In the genomic region with DNA sequence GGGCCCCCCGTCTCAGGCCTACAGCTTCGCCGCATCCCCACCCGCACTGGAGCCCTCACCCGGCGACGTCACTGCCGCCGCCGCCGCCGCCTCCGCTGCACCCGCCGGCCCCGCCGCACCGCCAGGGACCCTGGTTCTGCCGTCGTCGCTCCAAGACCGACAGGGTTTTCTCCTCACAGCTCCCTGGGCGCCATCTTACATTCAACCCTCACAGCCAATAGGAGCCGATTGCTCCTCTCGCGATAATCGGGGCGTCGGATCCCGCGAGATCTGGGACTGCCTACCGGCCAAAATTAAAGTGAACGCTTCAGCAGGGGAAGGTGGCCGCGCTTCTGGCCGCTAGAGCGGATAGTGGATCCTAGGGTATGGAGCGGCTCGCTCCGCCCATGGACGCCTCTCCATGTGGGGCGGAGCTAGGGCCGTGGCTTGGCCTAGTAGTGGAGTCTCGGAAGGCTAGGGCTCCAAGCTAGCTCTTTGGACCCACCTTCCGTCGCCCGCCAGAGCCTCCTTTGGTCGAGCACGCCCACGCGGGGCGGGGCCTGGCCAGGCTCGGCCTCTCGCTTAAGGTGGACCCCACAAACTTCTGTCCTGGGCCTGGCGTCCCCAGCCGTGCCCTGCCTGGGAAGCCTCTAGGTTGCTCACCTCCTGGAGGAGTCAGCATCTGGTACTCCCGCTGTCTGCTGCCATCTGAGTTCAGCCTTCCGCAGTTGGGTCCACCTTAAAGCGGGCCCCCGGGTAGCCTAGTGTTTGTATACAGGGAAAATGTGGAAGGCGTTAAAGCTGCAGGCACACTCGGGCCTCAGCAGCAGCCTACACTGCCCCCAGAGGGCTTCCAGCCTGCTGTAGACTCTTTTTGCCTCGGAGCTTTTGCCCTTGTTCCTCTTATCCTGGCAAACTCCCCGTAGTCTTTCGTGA, we compare ENCODE assay signal across 1 cellular context.
TF ChIP-seq lines count a peak whose summit lies in the region.

A gene with protein sequence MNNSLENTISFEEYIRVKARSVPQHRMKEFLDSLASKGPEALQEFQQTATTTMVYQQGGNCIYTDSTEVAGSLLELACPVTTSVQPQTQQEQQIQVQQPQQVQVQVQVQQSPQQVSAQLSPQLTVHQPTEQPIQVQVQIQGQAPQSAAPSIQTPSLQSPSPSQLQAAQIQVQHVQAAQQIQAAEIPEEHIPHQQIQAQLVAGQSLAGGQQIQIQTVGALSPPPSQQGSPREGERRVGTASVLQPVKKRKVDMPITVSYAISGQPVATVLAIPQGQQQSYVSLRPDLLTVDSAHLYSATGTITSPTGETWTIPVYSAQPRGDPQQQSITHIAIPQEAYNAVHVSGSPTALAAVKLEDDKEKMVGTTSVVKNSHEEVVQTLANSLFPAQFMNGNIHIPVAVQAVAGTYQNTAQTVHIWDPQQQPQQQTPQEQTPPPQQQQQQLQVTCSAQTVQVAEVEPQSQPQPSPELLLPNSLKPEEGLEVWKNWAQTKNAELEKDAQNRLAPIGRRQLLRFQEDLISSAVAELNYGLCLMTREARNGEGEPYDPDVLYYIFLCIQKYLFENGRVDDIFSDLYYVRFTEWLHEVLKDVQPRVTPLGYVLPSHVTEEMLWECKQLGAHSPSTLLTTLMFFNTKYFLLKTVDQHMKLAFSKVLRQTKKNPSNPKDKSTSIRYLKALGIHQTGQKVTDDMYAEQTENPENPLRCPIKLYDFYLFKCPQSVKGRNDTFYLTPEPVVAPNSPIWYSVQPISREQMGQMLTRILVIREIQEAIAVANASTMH (minus strand): TSS at position 219 of the 915 bp plus-strand sequence. CDS start 17,054 bp downstream, outside the sequence.

TF ChIP-seq in HepG2, 621 proteins besides CTCF, POLR2A, EP300 and RAD21 (continued from another document and continues in another):
- TF ChIP-seq, protein P1, sequence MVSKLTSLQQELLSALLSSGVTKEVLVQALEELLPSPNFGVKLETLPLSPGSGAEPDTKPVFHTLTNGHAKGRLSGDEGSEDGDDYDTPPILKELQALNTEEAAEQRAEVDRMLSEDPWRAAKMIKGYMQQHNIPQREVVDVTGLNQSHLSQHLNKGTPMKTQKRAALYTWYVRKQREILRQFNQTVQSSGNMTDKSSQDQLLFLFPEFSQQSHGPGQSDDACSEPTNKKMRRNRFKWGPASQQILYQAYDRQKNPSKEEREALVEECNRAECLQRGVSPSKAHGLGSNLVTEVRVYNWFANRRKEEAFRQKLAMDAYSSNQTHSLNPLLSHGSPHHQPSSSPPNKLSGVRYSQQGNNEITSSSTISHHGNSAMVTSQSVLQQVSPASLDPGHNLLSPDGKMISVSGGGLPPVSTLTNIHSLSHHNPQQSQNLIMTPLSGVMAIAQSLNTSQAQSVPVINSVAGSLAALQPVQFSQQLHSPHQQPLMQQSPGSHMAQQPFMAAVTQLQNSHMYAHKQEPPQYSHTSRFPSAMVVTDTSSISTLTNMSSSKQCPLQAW (CRISPR knock-in tag; IDR thresholded peaks at IDR 0.05), result peak; percentile 70
- TF ChIP-seq RAD51 (IDR thresholded peaks at IDR 0.05; ENCODE audit: borderline replicate concordance) (no peak), ZNF598 (CRISPR knock-in tag; IDR thresholded peaks at IDR 0.05; ENCODE audit: borderline replicate concordance) (peak; percentile 71; the same call in 1 of the 2 replicates), NR2F2 (IDR thresholded peaks at IDR 0.05; ENCODE audit: borderline replicate concordance, low read depth) (peak; percentile 43; the same call in 1 of the 2 replicates), RBM39 (IDR thresholded peaks at IDR 0.05; ENCODE audit: low read depth, low read length, poor library complexity, severe bottlenecking) (peak; percentile 54), NR2F1 (CRISPR knock-in tag; IDR thresholded peaks at IDR 0.05) (no peak), FOXM1 (CRISPR knock-in tag; IDR thresholded peaks at IDR 0.05) (no peak), ZNF589 (CRISPR knock-in tag; conservative IDR thresholded peaks at IDR 0.05) (no peak; the same call in 1 of the 2 replicates), ZNF143 (CRISPR knock-in tag; IDR thresholded peaks at IDR 0.05) (no peak), SRY (CRISPR knock-in tag; IDR thresholded peaks at IDR 0.05) (peak; percentile 29; the same call in 1 of the 2 replicates), SP2 (CRISPR knock-in tag; IDR thresholded peaks at IDR 0.05) (peak; percentile 59; the same call in 1 of the 2 replicates), SPEN (CRISPR knock-in tag; IDR thresholded peaks at IDR 0.05; ENCODE audit: low read depth) (peak; percentile 65; the same call in 1 of the 2 replicates), IRX3 (CRISPR knock-in tag; IDR thresholded peaks at IDR 0.05; ENCODE audit: borderline replicate concordance, low read depth) (0 out of 2 replicates have a peak, but pooled peaks have one; percentile 65), KDM4B (CRISPR knock-in tag; IDR thresholded peaks at IDR 0.05) (0 out of 2 replicates have a peak, but pooled peaks have one; percentile 16), MIER2 (CRISPR knock-in tag; IDR thresholded peaks at IDR 0.05) (peak; percentile 55; the same call in 1 of the 2 replicates), PRMT3 (CRISPR knock-in tag; IDR thresholded peaks at IDR 0.05; ENCODE audit: borderline replicate concordance, low read depth) (no peak), SOX5 (CRISPR knock-in tag; IDR thresholded peaks at IDR 0.05; ENCODE audit: borderline replicate concordance) (peak; percentile 43), SKI (IDR thresholded peaks at IDR 0.05; ENCODE audit: partially characterized antibody) (no peak)
- TF ChIP-seq, protein P2, sequence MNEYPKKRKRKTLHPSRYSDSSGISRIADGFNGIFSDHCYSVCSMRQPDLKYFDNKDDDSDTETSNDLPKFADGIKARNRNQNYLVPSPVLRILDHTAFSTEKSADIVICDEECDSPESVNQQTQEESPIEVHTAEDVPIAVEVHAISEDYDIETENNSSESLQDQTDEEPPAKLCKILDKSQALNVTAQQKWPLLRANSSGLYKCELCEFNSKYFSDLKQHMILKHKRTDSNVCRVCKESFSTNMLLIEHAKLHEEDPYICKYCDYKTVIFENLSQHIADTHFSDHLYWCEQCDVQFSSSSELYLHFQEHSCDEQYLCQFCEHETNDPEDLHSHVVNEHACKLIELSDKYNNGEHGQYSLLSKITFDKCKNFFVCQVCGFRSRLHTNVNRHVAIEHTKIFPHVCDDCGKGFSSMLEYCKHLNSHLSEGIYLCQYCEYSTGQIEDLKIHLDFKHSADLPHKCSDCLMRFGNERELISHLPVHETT (CRISPR knock-in tag; conservative IDR thresholded peaks at IDR 0.05), result peak; percentile 79; the same call in 1 of the 2 replicates
- TF ChIP-seq, protein P3, sequence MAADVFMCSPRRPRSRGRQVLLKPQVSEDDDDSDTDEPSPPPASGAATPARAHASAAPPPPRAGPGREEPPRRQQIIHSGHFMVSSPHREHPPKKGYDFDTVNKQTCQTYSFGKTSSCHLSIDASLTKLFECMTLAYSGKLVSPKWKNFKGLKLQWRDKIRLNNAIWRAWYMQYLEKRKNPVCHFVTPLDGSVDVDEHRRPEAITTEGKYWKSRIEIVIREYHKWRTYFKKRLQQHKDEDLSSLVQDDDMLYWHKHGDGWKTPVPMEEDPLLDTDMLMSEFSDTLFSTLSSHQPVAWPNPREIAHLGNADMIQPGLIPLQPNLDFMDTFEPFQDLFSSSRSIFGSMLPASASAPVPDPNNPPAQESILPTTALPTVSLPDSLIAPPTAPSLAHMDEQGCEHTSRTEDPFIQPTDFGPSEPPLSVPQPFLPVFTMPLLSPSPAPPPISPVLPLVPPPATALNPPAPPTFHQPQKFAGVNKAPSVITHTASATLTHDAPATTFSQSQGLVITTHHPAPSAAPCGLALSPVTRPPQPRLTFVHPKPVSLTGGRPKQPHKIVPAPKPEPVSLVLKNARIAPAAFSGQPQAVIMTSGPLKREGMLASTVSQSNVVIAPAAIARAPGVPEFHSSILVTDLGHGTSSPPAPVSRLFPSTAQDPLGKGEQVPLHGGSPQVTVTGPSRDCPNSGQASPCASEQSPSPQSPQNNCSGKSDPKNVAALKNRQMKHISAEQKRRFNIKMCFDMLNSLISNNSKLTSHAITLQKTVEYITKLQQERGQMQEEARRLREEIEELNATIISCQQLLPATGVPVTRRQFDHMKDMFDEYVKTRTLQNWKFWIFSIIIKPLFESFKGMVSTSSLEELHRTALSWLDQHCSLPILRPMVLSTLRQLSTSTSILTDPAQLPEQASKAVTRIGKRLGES (CRISPR knock-in tag; IDR thresholded peaks at IDR 0.05; ENCODE audit: borderline replicate concordance), result no peak
- TF ChIP-seq, protein P4, sequence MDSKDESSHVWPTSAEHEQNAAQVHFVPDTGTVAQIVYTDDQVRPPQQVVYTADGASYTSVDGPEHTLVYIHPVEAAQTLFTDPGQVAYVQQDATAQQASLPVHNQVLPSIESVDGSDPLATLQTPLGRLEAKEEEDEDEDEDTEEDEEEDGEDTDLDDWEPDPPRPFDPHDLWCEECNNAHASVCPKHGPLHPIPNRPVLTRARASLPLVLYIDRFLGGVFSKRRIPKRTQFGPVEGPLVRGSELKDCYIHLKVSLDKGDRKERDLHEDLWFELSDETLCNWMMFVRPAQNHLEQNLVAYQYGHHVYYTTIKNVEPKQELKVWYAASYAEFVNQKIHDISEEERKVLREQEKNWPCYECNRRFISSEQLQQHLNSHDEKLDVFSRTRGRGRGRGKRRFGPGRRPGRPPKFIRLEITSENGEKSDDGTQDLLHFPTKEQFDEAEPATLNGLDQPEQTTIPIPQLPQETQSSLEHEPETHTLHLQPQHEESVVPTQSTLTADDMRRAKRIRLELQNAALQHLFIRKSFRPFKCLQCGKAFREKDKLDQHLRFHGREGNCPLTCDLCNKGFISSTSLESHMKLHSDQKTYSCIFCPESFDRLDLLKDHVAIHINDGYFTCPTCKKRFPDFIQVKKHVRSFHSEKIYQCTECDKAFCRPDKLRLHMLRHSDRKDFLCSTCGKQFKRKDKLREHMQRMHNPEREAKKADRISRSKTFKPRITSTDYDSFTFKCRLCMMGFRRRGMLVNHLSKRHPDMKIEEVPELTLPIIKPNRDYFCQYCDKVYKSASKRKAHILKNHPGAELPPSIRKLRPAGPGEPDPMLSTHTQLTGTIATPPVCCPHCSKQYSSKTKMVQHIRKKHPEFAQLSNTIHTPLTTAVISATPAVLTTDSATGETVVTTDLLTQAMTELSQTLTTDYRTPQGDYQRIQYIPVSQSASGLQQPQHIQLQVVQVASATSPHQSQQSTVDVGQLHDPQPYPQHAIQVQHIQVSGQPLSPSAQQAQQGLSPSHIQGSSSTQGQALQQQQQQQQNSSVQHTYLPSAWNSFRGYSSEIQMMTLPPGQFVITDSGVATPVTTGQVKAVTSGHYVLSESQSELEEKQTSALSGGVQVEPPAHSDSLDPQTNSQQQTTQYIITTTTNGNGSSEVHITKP (CRISPR knock-in tag; IDR thresholded peaks at IDR 0.05; ENCODE audit: low read depth), result 0 out of 2 replicates have a peak, but pooled peaks have one; percentile 50
- TF ChIP-seq, protein P5, sequence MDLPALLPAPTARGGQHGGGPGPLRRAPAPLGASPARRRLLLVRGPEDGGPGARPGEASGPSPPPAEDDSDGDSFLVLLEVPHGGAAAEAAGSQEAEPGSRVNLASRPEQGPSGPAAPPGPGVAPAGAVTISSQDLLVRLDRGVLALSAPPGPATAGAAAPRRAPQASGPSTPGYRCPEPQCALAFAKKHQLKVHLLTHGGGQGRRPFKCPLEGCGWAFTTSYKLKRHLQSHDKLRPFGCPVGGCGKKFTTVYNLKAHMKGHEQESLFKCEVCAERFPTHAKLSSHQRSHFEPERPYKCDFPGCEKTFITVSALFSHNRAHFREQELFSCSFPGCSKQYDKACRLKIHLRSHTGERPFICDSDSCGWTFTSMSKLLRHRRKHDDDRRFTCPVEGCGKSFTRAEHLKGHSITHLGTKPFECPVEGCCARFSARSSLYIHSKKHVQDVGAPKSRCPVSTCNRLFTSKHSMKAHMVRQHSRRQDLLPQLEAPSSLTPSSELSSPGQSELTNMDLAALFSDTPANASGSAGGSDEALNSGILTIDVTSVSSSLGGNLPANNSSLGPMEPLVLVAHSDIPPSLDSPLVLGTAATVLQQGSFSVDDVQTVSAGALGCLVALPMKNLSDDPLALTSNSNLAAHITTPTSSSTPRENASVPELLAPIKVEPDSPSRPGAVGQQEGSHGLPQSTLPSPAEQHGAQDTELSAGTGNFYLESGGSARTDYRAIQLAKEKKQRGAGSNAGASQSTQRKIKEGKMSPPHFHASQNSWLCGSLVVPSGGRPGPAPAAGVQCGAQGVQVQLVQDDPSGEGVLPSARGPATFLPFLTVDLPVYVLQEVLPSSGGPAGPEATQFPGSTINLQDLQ (CRISPR knock-in tag; IDR thresholded peaks at IDR 0.05), result no peak; the same call in 1 of the 2 replicates
- TF ChIP-seq, protein P6, sequence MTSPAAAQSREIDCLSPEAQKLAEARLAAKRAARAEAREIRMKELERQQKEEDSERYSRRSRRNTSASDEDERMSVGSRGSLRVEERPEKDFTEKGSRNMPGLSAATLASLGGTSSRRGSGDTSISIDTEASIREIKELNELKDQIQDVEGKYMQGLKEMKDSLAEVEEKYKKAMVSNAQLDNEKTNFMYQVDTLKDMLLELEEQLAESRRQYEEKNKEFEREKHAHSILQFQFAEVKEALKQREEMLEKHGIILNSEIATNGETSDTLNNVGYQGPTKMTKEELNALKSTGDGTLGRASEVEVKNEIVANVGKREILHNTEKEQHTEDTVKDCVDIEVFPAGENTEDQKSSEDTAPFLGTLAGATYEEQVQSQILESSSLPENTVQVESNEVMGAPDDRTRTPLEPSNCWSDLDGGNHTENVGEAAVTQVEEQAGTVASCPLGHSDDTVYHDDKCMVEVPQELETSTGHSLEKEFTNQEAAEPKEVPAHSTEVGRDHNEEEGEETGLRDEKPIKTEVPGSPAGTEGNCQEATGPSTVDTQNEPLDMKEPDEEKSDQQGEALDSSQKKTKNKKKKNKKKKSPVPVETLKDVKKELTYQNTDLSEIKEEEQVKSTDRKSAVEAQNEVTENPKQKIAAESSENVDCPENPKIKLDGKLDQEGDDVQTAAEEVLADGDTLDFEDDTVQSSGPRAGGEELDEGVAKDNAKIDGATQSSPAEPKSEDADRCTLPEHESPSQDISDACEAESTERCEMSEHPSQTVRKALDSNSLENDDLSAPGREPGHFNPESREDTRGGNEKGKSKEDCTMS (CRISPR knock-in tag; conservative IDR thresholded peaks at IDR 0.05), result no peak; the same call in 1 of the 2 replicates
- TF ChIP-seq, protein P7, sequence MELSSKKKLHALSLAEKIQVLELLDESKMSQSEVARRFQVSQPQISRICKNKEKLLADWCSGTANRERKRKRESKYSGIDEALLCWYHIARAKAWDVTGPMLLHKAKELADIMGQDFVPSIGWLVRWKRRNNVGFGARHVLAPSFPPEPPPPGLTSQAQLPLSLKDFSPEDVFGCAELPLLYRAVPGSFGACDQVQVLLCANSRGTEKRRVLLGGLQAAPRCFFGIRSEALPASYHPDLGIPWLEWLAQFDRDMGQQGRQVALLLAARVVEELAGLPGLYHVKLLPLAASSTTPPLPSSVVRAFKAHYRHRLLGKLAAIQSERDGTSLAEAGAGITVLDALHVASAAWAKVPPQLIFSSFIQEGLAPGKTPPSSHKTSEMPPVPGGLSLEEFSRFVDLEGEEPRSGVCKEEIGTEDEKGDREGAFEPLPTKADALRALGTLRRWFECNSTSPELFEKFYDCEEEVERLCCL (CRISPR knock-in tag; IDR thresholded peaks at IDR 0.05; ENCODE audit: borderline replicate concordance), result no peak
- TF ChIP-seq, protein P8, sequence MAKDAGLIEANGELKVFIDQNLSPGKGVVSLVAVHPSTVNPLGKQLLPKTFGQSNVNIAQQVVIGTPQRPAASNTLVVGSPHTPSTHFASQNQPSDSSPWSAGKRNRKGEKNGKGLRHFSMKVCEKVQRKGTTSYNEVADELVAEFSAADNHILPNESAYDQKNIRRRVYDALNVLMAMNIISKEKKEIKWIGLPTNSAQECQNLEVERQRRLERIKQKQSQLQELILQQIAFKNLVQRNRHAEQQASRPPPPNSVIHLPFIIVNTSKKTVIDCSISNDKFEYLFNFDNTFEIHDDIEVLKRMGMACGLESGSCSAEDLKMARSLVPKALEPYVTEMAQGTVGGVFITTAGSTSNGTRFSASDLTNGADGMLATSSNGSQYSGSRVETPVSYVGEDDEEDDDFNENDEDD (CRISPR knock-in tag; IDR thresholded peaks at IDR 0.05; ENCODE audit: borderline replicate concordance), result peak; percentile 20
